Comparison of ENCODE assay signal across 35 cellular contexts in the genomic region with DNA sequence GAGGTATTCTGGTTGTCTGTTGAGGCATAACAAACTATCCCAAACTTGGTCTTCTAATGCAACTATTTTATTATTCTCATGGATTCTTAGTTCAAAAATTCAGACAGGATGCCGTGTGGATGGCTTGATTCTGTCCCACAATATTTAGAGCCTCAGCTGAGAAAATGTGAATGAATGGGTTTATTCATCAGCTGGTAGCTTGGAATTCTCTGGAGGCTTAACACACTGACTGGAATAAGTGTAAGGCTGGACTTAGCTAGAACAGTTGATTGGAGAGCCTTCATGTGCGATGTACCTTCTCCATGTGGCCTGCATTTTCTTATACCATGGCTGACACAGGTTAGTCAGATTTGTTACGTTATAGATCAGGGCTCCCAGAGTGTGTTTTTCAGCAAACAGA. TPM values are rescaled to one million over a fixed set of nuclear protein-coding genes. Genes with fewer than 3 reads are reported as not detected.
"Had no signal": no experiment of that assay in that cellular context is flagged by ENCODE, and none has a peak within 500 bp of the region (broad histone marks: within the 10 kb centered on the region; RNA-seq: fewer than 3 reads in every experiment).

No MANE protein-coding gene starts in this region.

- H3K27ac ChIP-seq: adrenal gland, body of pancreas, esophagus muscularis mucosa, foreskin keratinocyte, gastroesophageal sphincter, WERI-Rb-1 had no signal

- H3K36me3 ChIP-seq: adrenal gland, esophagus muscularis mucosa, gastroesophageal sphincter, WERI-Rb-1 had no signal

- H3K4me1 Mint-ChIP-seq: activated B cell treated with CpG ODN at 0.5 μM for 24 hours; activated naive CD4-positive, alpha-beta T cell treated with anti-CD3 and anti-CD28 coated beads, Interleukin-2, amount 50 U/mL, for 24 hours; activated naive CD8-positive, alpha-beta T cell treated with anti-CD3 and anti-CD28 coated beads for 36 hours; activated naive CD8-positive, alpha-beta T cell treated with anti-CD3 and anti-CD28 coated beads, Interleukin-2, amount 50 U/mL, for 24 hours; activated T-helper 17 cell treated with anti-CD3 and anti-CD28 coated beads, Interleukin-2, amount 50 U/mL, for 72 hours; T-helper 17 cell had no signal

- H3K9me3 Mint-ChIP-seq: activated B cell treated with CpG ODN at 0.5 μM for 24 hours; activated CD8-positive, alpha-beta T cell treated with anti-CD3 and anti-CD28 coated beads for 36 hours; activated naive CD4-positive, alpha-beta T cell treated with anti-CD3 and anti-CD28 coated beads for 36 hours; activated naive CD4-positive, alpha-beta T cell treated with anti-CD3 and anti-CD28 coated beads, Interleukin-2, amount 50 U/mL, for 24 hours; activated naive CD8-positive, alpha-beta T cell treated with anti-CD3 and anti-CD28 coated beads for 36 hours; activated naive CD8-positive, alpha-beta T cell treated with anti-CD3 and anti-CD28 coated beads, Interleukin-2, amount 50 U/mL, for 24 hours; activated T-cell treated with anti-CD3 and anti-CD28 coated beads, Interleukin-2, amount 50 U/mL, for 4 hours; activated T-helper 17 cell treated with anti-CD3 and anti-CD28 coated beads, Interleukin-2, amount 50 U/mL, for 72 hours; effector memory CD8-positive, alpha-beta T cell; T-helper 2 cell treated with Interferon-gamma antibody and Interleukin-4, amounts not matched to agents 5 μg/mL and 100 μg/mL, for 36 hours had no signal

- H3K9me3 ChIP-seq: adrenal gland, body of pancreas, esophagus muscularis mucosa, gastroesophageal sphincter had no signal

- H3K4me1 ChIP-seq: adrenal gland, body of pancreas, esophagus muscularis mucosa, foreskin keratinocyte, gastroesophageal sphincter had no signal

- ATAC-seq: activated CD4-positive, CD25-positive, alpha-beta regulatory T cell treated with anti-CD3 and anti-CD28 coated beads, Interleukin-2, amount 50 U/mL, for 24 hours; activated CD8-positive, alpha-beta T cell treated with anti-CD3 and anti-CD28 coated beads for 36 hours; activated naive CD8-positive, alpha-beta T cell treated with anti-CD3 and anti-CD28 coated beads, Interleukin-2, amount 50 U/mL, for 24 hours; activated T-cell treated with anti-CD3 and anti-CD28 coated beads, Interleukin-2, amount 50 U/mL, for 4 hours; activated T-helper 17 cell treated with anti-CD3 and anti-CD28 coated beads, Interleukin-2, amount 50 U/mL, for 72 hours; body of pancreas; effector memory CD8-positive, alpha-beta T cell; foreskin keratinocyte; gastroesophageal sphincter; T-helper 17 cell had no signal

- H3K36me3 Mint-ChIP-seq: activated naive CD4-positive, alpha-beta T cell treated with anti-CD3 and anti-CD28 coated beads, Interleukin-2, amount 50 U/mL, for 24 hours; activated naive CD8-positive, alpha-beta T cell treated with anti-CD3 and anti-CD28 coated beads for 36 hours had no signal

- DNase-seq: activated B cell treated with CpG ODN at 0.5 μM for 24 hours; activated CD4-positive, alpha-beta T cell treated with anti-CD3 and anti-CD28 coated beads for 48 hours; activated CD4-positive, alpha-beta T cell treated with anti-CD3 and anti-CD28 coated beads, Interleukin-2, amount 50 U/mL, for 1 hour; activated CD4-positive, alpha-beta T cell treated with anti-CD3 and anti-CD28 coated beads, Interleukin-2, amount 50 U/mL, for 48 hours; activated CD8-positive, alpha-beta memory T cell treated with anti-CD3 and anti-CD28 coated beads for 24 hours; activated CD8-positive, alpha-beta T cell treated with anti-CD3 and anti-CD28 coated beads for 36 hours; activated effector memory CD4-positive, alpha-beta T cell treated with Interleukin-2 at 50 U/mL for 16 hours; activated gamma-delta T cell treated with Interleukin-2 at 50 U/mL for 16 hours; activated naive CD4-positive, alpha-beta T cell treated with anti-CD3 and anti-CD28 coated beads for 36 hours; activated naive CD8-positive, alpha-beta T cell treated with anti-CD3 and anti-CD28 coated beads for 36 hours; activated naive CD8-positive, alpha-beta T cell treated with anti-CD3 and anti-CD28 coated beads, Interleukin-2, amount 50 U/mL, for 24 hours; activated T-cell treated with anti-CD3 and anti-CD28 coated beads, Interleukin-2, amount 50 U/mL, for 4 hours; adrenal gland; amygdala; aorta; body of pancreas; caudate nucleus; cortex of kidney; dermis blood vessel endothelial cell; effector CD4-positive, alpha-beta T cell; effector memory CD8-positive, alpha-beta T cell; erythroblast; foreskin keratinocyte; head of caudate nucleus; T-helper 1 cell; T-helper 17 cell; T1000; WERI-Rb-1 had no signal

- H3K27me3 ChIP-seq: adrenal gland, body of pancreas, esophagus muscularis mucosa, foreskin keratinocyte, gastroesophageal sphincter had no signal

- H3K27me3 Mint-ChIP-seq: activated B cell treated with CpG ODN at 0.5 μM for 24 hours; activated CD8-positive, alpha-beta T cell treated with anti-CD3 and anti-CD28 coated beads for 36 hours; activated naive CD4-positive, alpha-beta T cell treated with anti-CD3 and anti-CD28 coated beads, Interleukin-2, amount 50 U/mL, for 24 hours; activated naive CD8-positive, alpha-beta T cell treated with anti-CD3 and anti-CD28 coated beads for 36 hours; activated naive CD8-positive, alpha-beta T cell treated with anti-CD3 and anti-CD28 coated beads, Interleukin-2, amount 50 U/mL, for 24 hours; activated T-helper 17 cell treated with anti-CD3 and anti-CD28 coated beads, Interleukin-2, amount 50 U/mL, for 72 hours; effector memory CD8-positive, alpha-beta T cell; T-helper 17 cell had no signal

- H3K4me3 Mint-ChIP-seq: activated B cell treated with CpG ODN at 0.5 μM for 24 hours; activated CD8-positive, alpha-beta T cell treated with anti-CD3 and anti-CD28 coated beads for 36 hours; activated naive CD4-positive, alpha-beta T cell treated with anti-CD3 and anti-CD28 coated beads for 36 hours; activated naive CD4-positive, alpha-beta T cell treated with anti-CD3 and anti-CD28 coated beads, Interleukin-2, amount 50 U/mL, for 24 hours; activated naive CD8-positive, alpha-beta T cell treated with anti-CD3 and anti-CD28 coated beads for 36 hours; activated naive CD8-positive, alpha-beta T cell treated with anti-CD3 and anti-CD28 coated beads, Interleukin-2, amount 50 U/mL, for 24 hours; activated T-cell treated with anti-CD3 and anti-CD28 coated beads, Interleukin-2, amount 50 U/mL, for 4 hours; activated T-helper 17 cell treated with anti-CD3 and anti-CD28 coated beads, Interleukin-2, amount 50 U/mL, for 72 hours; effector memory CD8-positive, alpha-beta T cell; T-helper 17 cell; T-helper 2 cell treated with Interferon-gamma antibody and Interleukin-4, amounts not matched to agents 5 μg/mL and 100 μg/mL, for 36 hours had no signal

- H3K4me3 ChIP-seq: adrenal gland, body of pancreas, esophagus muscularis mucosa, gastroesophageal sphincter had no signal

- H3K27ac Mint-ChIP-seq: activated B cell treated with CpG ODN at 0.5 μM for 24 hours; activated CD8-positive, alpha-beta T cell treated with anti-CD3 and anti-CD28 coated beads for 36 hours; activated naive CD4-positive, alpha-beta T cell treated with anti-CD3 and anti-CD28 coated beads for 36 hours; activated naive CD4-positive, alpha-beta T cell treated with anti-CD3 and anti-CD28 coated beads, Interleukin-2, amount 50 U/mL, for 24 hours; activated naive CD8-positive, alpha-beta T cell treated with anti-CD3 and anti-CD28 coated beads for 36 hours; activated naive CD8-positive, alpha-beta T cell treated with anti-CD3 and anti-CD28 coated beads, Interleukin-2, amount 50 U/mL, for 24 hours; activated T-helper 17 cell treated with anti-CD3 and anti-CD28 coated beads, Interleukin-2, amount 50 U/mL, for 72 hours; effector memory CD8-positive, alpha-beta T cell; T-helper 17 cell; T-helper 2 cell treated with Interferon-gamma antibody and Interleukin-4, amounts not matched to agents 5 μg/mL and 100 μg/mL, for 36 hours had no signal

RNA-seq across cellular contexts. Expression of a gene that starts 30.8 kb away (rescaled TPM):
- total RNA-seq: activated B cell treated with CpG ODN at 0.5 μM for 24 hours; activated naive CD8-positive, alpha-beta T cell treated with anti-CD3 and anti-CD28 coated beads for 36 hours; activated T-cell treated with anti-CD3 and anti-CD28 coated beads, Interleukin-2, amount 50 U/mL, for 4 hours; chondrocyte; dermis blood vessel endothelial cell; foreskin keratinocyte had no signal
- polyA plus RNA-seq: aorta, foreskin keratinocyte had no signal
